In genomic region chr4:87353592-87353991, GRCh38 we compare ENCODE assay signal across 10 cellular contexts. TPM values are rescaled to one million over a fixed set of nuclear protein-coding genes. Genes with fewer than 3 reads are reported as not detected.
DNase-seq lines count a peak whose midpoint lies in the region; ATAC-seq, FAIRE-seq and TF ChIP-seq lines count a peak whose summit lies in the region.
"Had no signal": no experiment of that assay in that cellular context is flagged by ENCODE, and none has a peak within 500 bp of the region (broad histone marks: within the 10 kb centered on the region; RNA-seq: fewer than 3 reads in every experiment).

No MANE protein-coding gene starts in this region.

- peak; percentile 83 for TF ChIP-seq CTCF in OCI-LY1 (IDR thresholded peaks at IDR 0.05; ENCODE audit: low read length)
- TF ChIP-seq CTCF in breast epithelium (IDR thresholded peaks at IDR 0.05): peak in 2 of 3 donors; percentile 48 to 70
- peak; percentile 81 for TF ChIP-seq CTCF in type B pancreatic cell (conservative IDR thresholded peaks at IDR 0.05)

- H3K4me3 ChIP-seq in OCI-LY1 (ENCODE audit: low read depth, low read length, poor library complexity, severe bottlenecking): no peak overlapping the region
- H3K4me3 ChIP-seq in breast epithelium: no peak overlapping the region

- no peaks in the 10 kb centered on the region for H3K27me3 ChIP-seq in OCI-LY1 (ENCODE audit: insufficient read depth, low read length)
- H3K27me3 ChIP-seq in breast epithelium: no peaks in the 10 kb centered on the region

- H3K9ac ChIP-seq in OCI-LY1 (ENCODE audit: low read length): no peak overlapping the region

- H2AFZ ChIP-seq in OCI-LY1 (ENCODE audit: low read length): no peak overlapping the region

- no peaks in the 10 kb centered on the region for H3K9me2 ChIP-seq in OCI-LY1 (ENCODE audit: low read depth, low read length)

- no peaks in the 10 kb centered on the region for H3K4me1 ChIP-seq in OCI-LY1 (ENCODE audit: insufficient read depth, low read length, severe bottlenecking)
- H3K4me1 ChIP-seq in breast epithelium: no peaks in the 10 kb centered on the region

- H3K9me3 Mint-ChIP-seq in type B pancreatic cell: no peaks in the 10 kb centered on the region
- H3K9me3 Mint-ChIP-seq: T-helper 1 cell treated with Interleukin-12 subunit alpha and Interleukin-12 subunit beta and Interleukin-4 antibody, amounts not matched to agents 30 μg/mL and 1 μg/mL, for 36 hours had no signal

- no peak for TF ChIP-seq POLR2A in breast epithelium (IDR thresholded peaks at IDR 0.05)

- FAIRE-seq in GM18507 (lab: Jason Lieb, UNC): peak; percentile 50

- H3K4me3 Mint-ChIP-seq in type B pancreatic cell: no peak overlapping the region
- H3K4me3 Mint-ChIP-seq: T-helper 1 cell treated with Interleukin-12 subunit alpha and Interleukin-12 subunit beta and Interleukin-4 antibody, amounts not matched to agents 30 μg/mL and 1 μg/mL, for 36 hours had no signal

- H3K79me2 ChIP-seq in OCI-LY1 (ENCODE audit: insufficient read depth, low read length): no peaks in the 10 kb centered on the region

- H3K4me2 ChIP-seq in OCI-LY1 (ENCODE audit: low read length): no peak overlapping the region

- no peaks in the 10 kb centered on the region for H3K9me3 ChIP-seq in OCI-LY1 (ENCODE audit: low read length)
- no peaks in the 10 kb centered on the region for H3K9me3 ChIP-seq in breast epithelium

- H3K36me3 Mint-ChIP-seq in type B pancreatic cell: peaks cover 6% of the 10 kb centered on the region

- no peaks in the 10 kb centered on the region for H3K27me3 Mint-ChIP-seq in type B pancreatic cell

- no peak overlapping the region for H3K27ac ChIP-seq in OCI-LY1 (ENCODE audit: low read depth, low read length, poor library complexity, severe bottlenecking)
- H3K27ac ChIP-seq in breast epithelium: no peak overlapping the region

- H3K36me3 ChIP-seq in OCI-LY1 (ENCODE audit: insufficient read depth, low read length): no peaks in the 10 kb centered on the region
- H3K36me3 ChIP-seq in breast epithelium: no peaks in the 10 kb centered on the region

- H4K20me1 ChIP-seq in OCI-LY1 (ENCODE audit: insufficient read depth, low read length): no peaks in the 10 kb centered on the region

- H3K27ac Mint-ChIP-seq in type B pancreatic cell: no peak overlapping the region
- H3K27ac Mint-ChIP-seq: T-helper 1 cell treated with Interleukin-12 subunit alpha and Interleukin-12 subunit beta and Interleukin-4 antibody, amounts not matched to agents 30 μg/mL and 1 μg/mL, for 36 hours had no signal

- intact Hi-C loops in breast epithelium (cut with DNase I; ENCODE audit: low total_unique reads): no loop called here

- ATAC-seq in HG02885 (IDR thresholded peaks at IDR 0.05; ENCODE audit: poor library complexity, unreplicated experiment) (peak; percentile 90), left lobe of liver (peak; percentile 79)

- no peaks in the 10 kb centered on the region for H3F3A ChIP-seq in OCI-LY1 (ENCODE audit: insufficient read depth, low read length)

- DNase-seq in AG20443 (ENCODE audit: low spot score): peak; percentile 67
- peak; percentile 5 for DNase-seq in GM18507 (ENCODE audit: extremely low spot score, insufficient read length, low read depth)
- DNase-seq in breast epithelium (ENCODE audit: low spot score in 2 of 2): no peak
- DNase-seq in left lobe of liver (ENCODE audit: low spot score): no peak
- no peak for DNase-seq in type B pancreatic cell (ENCODE audit: extremely low spot score, unreplicated experiment)
- no peak for DNase-seq in NCI-H1048 (lab: John Stamatoyannopoulos, UW)

- no peaks in the 10 kb centered on the region for H3K4me1 Mint-ChIP-seq in type B pancreatic cell (ENCODE audit: unreplicated experiment)

RNA-seq across cellular contexts. Expression of gene HSD17B13, which starts 30.9 kb away (rescaled TPM):
- 1 to 10 TPM in 2 of 3 donors, under 1 TPM in 1; 0.59 to 5.1 (median 1.6) TPM for total RNA-seq in breast epithelium
- 77.7 TPM for total RNA-seq in left lobe of liver
- 0.12 and 0.17 TPM in 2 replicates for total RNA-seq in type B pancreatic cell (ENCODE audit: low replicate concordance)
- total RNA-seq: skeletal muscle tissue had no signal

RNA-seq across cellular contexts. Expression of gene HSD17B11, which starts 37.4 kb away (rescaled TPM):
- total RNA-seq in breast epithelium (10 to 100 TPM; 48.7 to 95.7 (median 54.1) TPM), left lobe of liver (135 TPM), type B pancreatic cell (ENCODE audit: low replicate concordance) (19.2 and 23.9 TPM in 2 replicates)

Comparison
In these comparisons a context has a peak if more than half of its experiments do, and no peak if none do; other contexts are left out.
1. DNase-seq: peak in AG20443 (single experiment) and GM18507 (single experiment); none in breast epithelium (0 of 2), left lobe of liver (single experiment), type B pancreatic cell (single experiment) and NCI-H1048 (single experiment).
2. RNA of gene HSD17B13, which starts 30.9 kb away (total RNA-seq): 77.7 TPM in left lobe of liver (single experiment); 0.59 to 5.1 TPM in breast epithelium and 0.12 to 0.17 TPM in type B pancreatic cell; every median in the first group is over 10 times any median in the second.
3. Peak in every context shown above with its lines, with median percentiles within 50 percentile points of each other: CTCF ChIP-seq.